In the genomic region with DNA sequence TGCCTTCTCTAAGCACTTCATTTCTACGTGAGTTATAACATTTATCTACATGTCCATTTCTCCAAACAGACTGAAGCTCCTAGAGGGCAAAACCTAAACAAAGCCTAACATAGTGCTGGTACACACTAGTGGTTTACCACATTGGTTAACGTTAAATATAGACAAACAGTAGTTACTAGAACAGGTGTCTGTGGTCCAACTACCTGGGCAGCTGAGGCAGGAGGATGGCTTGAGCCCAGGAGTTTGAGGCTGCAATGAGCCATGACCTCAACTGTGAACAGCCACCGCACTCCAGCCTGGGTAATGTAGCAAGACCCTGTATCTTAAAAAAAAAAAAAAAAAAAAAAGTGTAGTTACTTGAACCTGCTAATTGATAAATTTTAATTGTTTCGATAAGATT, we compare ENCODE assay signal across 11 cellular contexts. TPM values are rescaled to one million over a fixed set of nuclear protein-coding genes. Genes with fewer than 3 reads are reported as not detected.
A peak's percentile ranks its signal among the peaks of the same experiment; 100 is the strongest.
DNase-seq lines count a peak whose midpoint lies in the region; ATAC-seq and TF ChIP-seq lines count a peak whose summit lies in the region.
"Had no signal": no experiment of that assay in that cellular context is flagged by ENCODE, and none has a peak within 500 bp of the region (broad histone marks: within the 10 kb centered on the region; RNA-seq: fewer than 3 reads in every experiment).

No MANE protein-coding gene starts in this region.

- H3K27ac ChIP-seq in neural progenitor cell (peak overlapping the region; percentile 82), right atrium auricular region (no peak overlapping the region), upper lobe of left lung (no peak overlapping the region)

- H3K36me3 ChIP-seq in neural progenitor cell = no peaks in the 10 kb centered on the region
- no peaks in the 10 kb centered on the region for H3K36me3 ChIP-seq in right atrium auricular region
- no peaks in the 10 kb centered on the region for H3K36me3 ChIP-seq in upper lobe of left lung

- H3K27me3 ChIP-seq in neural progenitor cell (no peaks in the 10 kb centered on the region), right atrium auricular region (no peaks in the 10 kb centered on the region), upper lobe of left lung (no peaks in the 10 kb centered on the region)

- peak overlapping the region; percentile 23 for H3K27ac Mint-ChIP-seq in neural progenitor cell
- H3K27ac Mint-ChIP-seq: activated T-helper 17 cell treated with anti-CD3 and anti-CD28 coated beads, Interleukin-2, amount 50 U/mL, for 72 hours; CD8-positive, alpha-beta T cell; T-helper 2 cell treated with Interferon-gamma antibody and Interleukin-4, amounts not matched to agents 5 μg/mL and 100 μg/mL, for 36 hours had no signal

- 81 to 90% methylated on average over 4 of the region's 4 CpGs for WGBS in upper lobe of left lung, 2 donors

- H3K4me1 Mint-ChIP-seq in neural progenitor cell = peaks cover 49% of the 10 kb centered on the region
- H3K4me1 Mint-ChIP-seq: activated T-helper 17 cell treated with anti-CD3 and anti-CD28 coated beads, Interleukin-2, amount 50 U/mL, for 72 hours had no signal

- H3K79me2 ChIP-seq in neural progenitor cell (ENCODE audit: low read depth) = peaks cover 67% of the 10 kb centered on the region

- H2AFZ ChIP-seq in neural progenitor cell (replicated peaks) = no peak overlapping the region

- peaks cover 21% of the 10 kb centered on the region for H4K20me1 ChIP-seq in neural progenitor cell (ENCODE audit: low read depth)

- DNase-seq in neural progenitor cell (ENCODE audit: low spot score) (no peak), right atrium auricular region (ENCODE audit: low spot score) (no peak), upper lobe of left lung (no peak), OCI-M1 (lab: John Stamatoyannopoulos, UW) (no peak)
- DNase-seq: aorta; CD8-positive, alpha-beta T cell had no signal

- TF ChIP-seq CTCF in neural progenitor cell (IDR thresholded peaks at IDR 0.05) (no peak), right atrium auricular region (IDR thresholded peaks at IDR 0.05) (no peak), upper lobe of left lung (IDR thresholded peaks at IDR 0.05) (no peak)

- H3K9me3 ChIP-seq in neural progenitor cell (ENCODE audit: low read depth) (no peaks in the 10 kb centered on the region), right atrium auricular region (no peaks in the 10 kb centered on the region), upper lobe of left lung (no peaks in the 10 kb centered on the region)

- H3K27me3 Mint-ChIP-seq in neural progenitor cell (ENCODE audit: insufficient read depth, low read depth) = no peaks in the 10 kb centered on the region

- peaks cover 4% of the 10 kb centered on the region for H3K36me3 Mint-ChIP-seq in neural progenitor cell
- H3K36me3 Mint-ChIP-seq: CD8-positive, alpha-beta T cell had no signal

- peak overlapping the region; percentile 12 for H3K4me3 ChIP-seq in neural progenitor cell
- H3K4me3 ChIP-seq in right atrium auricular region = no peak overlapping the region
- no peak overlapping the region for H3K4me3 ChIP-seq in upper lobe of left lung

- peaks cover 14% of the 10 kb centered on the region for H3F3A ChIP-seq in neural progenitor cell (ENCODE audit: low read depth)

- no peaks in the 10 kb centered on the region for H3K9me3 Mint-ChIP-seq in neural progenitor cell
- H3K9me3 Mint-ChIP-seq: activated T-helper 17 cell treated with anti-CD3 and anti-CD28 coated beads, Interleukin-2, amount 50 U/mL, for 72 hours; CD8-positive, alpha-beta T cell; T-helper 2 cell treated with Interferon-gamma antibody and Interleukin-4, amounts not matched to agents 5 μg/mL and 100 μg/mL, for 36 hours had no signal

- TF ChIP-seq POLR2A in upper lobe of left lung (IDR thresholded peaks at IDR 0.05) = no peak

- H3K4me2 ChIP-seq in neural progenitor cell = peak overlapping the region; percentile 72

- no peak for TF ChIP-seq EP300 in upper lobe of left lung (IDR thresholded peaks at IDR 0.05)

- H3K4me1 ChIP-seq in neural progenitor cell = peaks cover 65% of the 10 kb centered on the region
- peaks cover 0 to 35% of the 10 kb centered on the region in 2 donors for H3K4me1 ChIP-seq in right atrium auricular region
- H3K4me1 ChIP-seq in upper lobe of left lung = peaks cover 11 to 23% (median 13%) of the 10 kb centered on the region in 4 donors

- H3K4me3 Mint-ChIP-seq in neural progenitor cell = peak overlapping the region; percentile 41
- H3K4me3 Mint-ChIP-seq: activated T-helper 17 cell treated with anti-CD3 and anti-CD28 coated beads, Interleukin-2, amount 50 U/mL, for 72 hours; CD8-positive, alpha-beta T cell; T-helper 2 cell treated with Interferon-gamma antibody and Interleukin-4, amounts not matched to agents 5 μg/mL and 100 μg/mL, for 36 hours had no signal

- peak; percentile 48 for ATAC-seq in GM19025 (IDR thresholded peaks at IDR 0.05; ENCODE audit: low read depth, unreplicated experiment)
- ATAC-seq in HG02588 (IDR thresholded peaks at IDR 0.05; ENCODE audit: unreplicated experiment) = peak; percentile 38
- ATAC-seq in HG03457 (IDR thresholded peaks at IDR 0.05; ENCODE audit: unreplicated experiment) = peak; percentile 65
- ATAC-seq in upper lobe of left lung (ENCODE audit: low FRiP score in 2 of 2) = no peak
- ATAC-seq: activated T-helper 17 cell treated with anti-CD3 and anti-CD28 coated beads, Interleukin-2, amount 50 U/mL, for 72 hours; CD8-positive, alpha-beta T cell had no signal

- no peak overlapping the region for H3K9ac ChIP-seq in neural progenitor cell

RNA-seq across cellular contexts. Expression of a gene that starts 26.5 kb away (rescaled TPM):
- total RNA-seq in neural progenitor cell (ENCODE audit: low replicate concordance) = 30.9 and 35.0 TPM in 2 replicates
- total RNA-seq in right atrium auricular region = 10 to 100 TPM; 24.5 to 36.4 TPM
- total RNA-seq in upper lobe of left lung = 10 to 100 TPM; 42.7 to 97.4 (median 65.2) TPM

Comparison
In these comparisons a context has a peak if more than half of its experiments do, and no peak if none do; other contexts are left out.
1. ATAC-seq: peak in GM19025 (single experiment), HG02588 (single experiment) and HG03457 (single experiment); none in upper lobe of left lung (0 of 2).